8 cellular contexts compared by ENCODE assay signal in the genomic region with DNA sequence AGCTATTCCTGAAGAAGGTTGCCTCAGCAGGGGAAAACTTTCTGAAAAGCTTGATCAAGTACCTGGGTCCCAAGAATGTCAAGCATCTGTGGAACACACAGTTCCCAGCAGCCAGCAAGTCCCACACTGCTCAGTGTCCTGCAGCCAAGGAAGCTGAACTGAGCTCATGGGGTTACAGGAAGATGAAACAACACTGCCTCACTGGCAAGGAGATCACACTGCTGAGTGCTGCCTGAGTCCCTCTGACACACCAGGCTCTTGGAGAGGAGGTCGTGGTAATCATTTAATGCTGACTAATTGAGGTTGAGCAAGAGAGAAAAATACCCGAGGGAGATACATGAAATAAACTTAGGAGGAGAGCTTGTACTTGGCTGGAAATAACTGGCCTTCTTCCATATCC.
DNase-seq lines count a peak whose midpoint lies in the region; ATAC-seq and TF ChIP-seq lines count a peak whose summit lies in the region.

No MANE protein-coding gene starts in this region.

- WGBS in right lobe of liver (ENCODE audit: insufficient coverage, low coverage, low lambda C conversion rate, missing lambda C conversion rate) = 10% methylated on average over 2 of the region's 2 CpGs
- WGBS in tibial nerve, 2 donors = 15 to 16% methylated on average over 2 of the region's 2 CpGs

- DNase-seq in D341Med (ENCODE audit: low spot score) (peak; percentile 60), NCI-H226 (peak; percentile 92), coronary artery (ENCODE audit: low spot score) (peak; percentile 92), right lobe of liver (peak in 1 of 3 donors; percentile 42), tibial nerve (ENCODE audit: low spot score in 2 of 2) (peak; percentile 67 to 81), NCI-H526 treated with DMSO at 0.1 percent for 48 hours (lab: John Stamatoyannopoulos, UW) (no peak), germinal center (ENCODE audit: low spot score) (no peak)

- H3K36me3 ChIP-seq in right lobe of liver (no peaks in the 10 kb centered on the region), tibial nerve (no peaks in the 10 kb centered on the region)

- TF ChIP-seq POLR2A in right lobe of liver (IDR thresholded peaks at IDR 0.05) (no peak), tibial nerve (IDR thresholded peaks at IDR 0.05) (no peak)

- H3K4me1 ChIP-seq in right lobe of liver (no peaks in the 10 kb centered on the region), tibial nerve (peaks cover 0 to 41% (median 5%) of the 10 kb centered on the region in 4 donors)

- intact Hi-C loops in right lobe of liver (cut with DNase I) = no loop called here

- peak; percentile 55 to 96 for TF ChIP-seq EP300 in tibial nerve (IDR thresholded peaks at IDR 0.05)

- no peak for TF ChIP-seq CTCF in coronary artery (IDR thresholded peaks at IDR 0.05)
- no peak for TF ChIP-seq CTCF in right lobe of liver (IDR thresholded peaks at IDR 0.05)
- TF ChIP-seq CTCF in tibial nerve (IDR thresholded peaks at IDR 0.05) = no peak

- peak; percentile 87 to 98 (median 92) for ATAC-seq in right lobe of liver
- ATAC-seq in HG02642 (IDR thresholded peaks at IDR 0.05; ENCODE audit: poor library complexity, unreplicated experiment) = no peak

- H3K27me3 ChIP-seq in right lobe of liver (no peaks in the 10 kb centered on the region), tibial nerve (no peaks in the 10 kb centered on the region)

- H3K4me3 ChIP-seq in coronary artery (peak overlapping the region; percentile 38), right lobe of liver (no peak overlapping the region), tibial nerve (no peak overlapping the region)

- H3K9me3 ChIP-seq in right lobe of liver (no peaks in the 10 kb centered on the region), tibial nerve (no peaks in the 10 kb centered on the region)

- H3K27ac ChIP-seq in coronary artery = peak overlapping the region; percentile 52 to 84
- H3K27ac ChIP-seq in right lobe of liver = peak overlapping the region in 1 of 3 donors; percentile 47
- peak overlapping the region in 3 of 4 donors; percentile 7 to 78 (median 76) for H3K27ac ChIP-seq in tibial nerve

Comparison
In these comparisons a context has a peak if more than half of its experiments do, and no peak if none do; other contexts are left out.
1. DNase-seq: peak in D341Med (single experiment), NCI-H226 (single experiment), coronary artery (single experiment) and tibial nerve (2 of 2); none in NCI-H526 treated with DMSO at 0.1 percent for 48 hours (single experiment) and germinal center (single experiment).